ENCODE assay signal across 1 cellular context in the genomic region with DNA sequence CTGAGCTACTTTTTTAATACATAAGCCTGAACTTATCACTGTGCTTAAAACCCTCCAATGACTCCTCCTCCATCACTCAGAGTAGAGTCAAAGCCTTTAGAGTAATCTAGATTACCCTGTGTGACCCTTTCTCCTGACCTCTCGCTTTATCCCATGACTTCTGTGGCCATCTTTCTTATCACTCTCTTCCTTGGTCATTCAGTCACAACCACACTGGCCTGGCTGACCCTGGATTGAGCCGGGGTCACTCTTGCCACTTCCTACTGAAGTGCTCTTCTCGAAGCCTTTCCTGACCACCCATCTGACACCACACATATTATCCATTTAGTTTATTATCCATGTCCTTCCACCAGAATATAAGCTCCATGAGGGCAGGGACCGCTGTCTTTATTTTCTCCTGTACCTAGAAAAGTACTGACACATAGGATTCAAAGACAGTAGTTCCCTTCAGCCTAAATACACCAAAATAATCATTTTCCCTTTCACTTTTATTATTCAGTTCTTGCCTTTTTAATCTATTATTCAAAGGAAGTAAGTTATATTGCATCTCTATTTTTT.
TF ChIP-seq lines count a peak whose summit lies in the region.

No MANE protein-coding gene starts in this region.

TF ChIP-seq in K562, 482 proteins besides CTCF, POLR2A, EP300 and RAD21 (continued from another document and continues in another):
- TF ChIP-seq DIDO1 (tag; IDR thresholded peaks at IDR 0.05; ENCODE audit: low read depth), result no peak
- TF ChIP-seq NCOA6 (IDR thresholded peaks at IDR 0.05), result no peak
- TF ChIP-seq BDP1 (IDR thresholded peaks at IDR 0.05; ENCODE audit: insufficient read depth, insufficient read length), result no peak
- peak; percentile 89 for TF ChIP-seq CBFA2T3 (IDR thresholded peaks at IDR 0.05)
- TF ChIP-seq, protein P1, sequence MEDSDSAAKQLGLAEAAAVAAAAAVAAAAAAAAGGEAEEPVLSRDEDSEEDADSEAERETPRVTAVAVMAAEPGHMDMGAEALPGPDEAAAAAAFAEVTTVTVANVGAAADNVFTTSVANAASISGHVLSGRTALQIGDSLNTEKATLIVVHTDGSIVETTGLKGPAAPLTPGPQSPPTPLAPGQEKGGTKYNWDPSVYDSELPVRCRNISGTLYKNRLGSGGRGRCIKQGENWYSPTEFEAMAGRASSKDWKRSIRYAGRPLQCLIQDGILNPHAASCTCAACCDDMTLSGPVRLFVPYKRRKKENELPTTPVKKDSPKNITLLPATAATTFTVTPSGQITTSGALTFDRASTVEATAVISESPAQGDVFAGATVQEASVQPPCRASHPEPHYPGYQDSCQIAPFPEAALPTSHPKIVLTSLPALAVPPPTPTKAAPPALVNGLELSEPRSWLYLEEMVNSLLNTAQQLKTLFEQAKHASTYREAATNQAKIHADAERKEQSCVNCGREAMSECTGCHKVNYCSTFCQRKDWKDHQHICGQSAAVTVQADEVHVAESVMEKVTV (CRISPR knock-in tag; IDR thresholded peaks at IDR 0.05), result no peak
- no peak for TF ChIP-seq PURB (CRISPR knock-in tag; IDR thresholded peaks at IDR 0.05; ENCODE audit: low read depth)
- TF ChIP-seq PYGO2 (tag; IDR thresholded peaks at IDR 0.05), result no peak
- no peak for TF ChIP-seq KLF16 (IDR thresholded peaks at IDR 0.05)
- TF ChIP-seq ZNF121 (CRISPR knock-in tag; conservative IDR thresholded peaks at IDR 0.05), result no peak
- no peak for TF ChIP-seq ETS2 (tag; IDR thresholded peaks at IDR 0.05; ENCODE audit: borderline replicate concordance, poor library complexity, severe bottlenecking)
- TF ChIP-seq, protein P2, sequence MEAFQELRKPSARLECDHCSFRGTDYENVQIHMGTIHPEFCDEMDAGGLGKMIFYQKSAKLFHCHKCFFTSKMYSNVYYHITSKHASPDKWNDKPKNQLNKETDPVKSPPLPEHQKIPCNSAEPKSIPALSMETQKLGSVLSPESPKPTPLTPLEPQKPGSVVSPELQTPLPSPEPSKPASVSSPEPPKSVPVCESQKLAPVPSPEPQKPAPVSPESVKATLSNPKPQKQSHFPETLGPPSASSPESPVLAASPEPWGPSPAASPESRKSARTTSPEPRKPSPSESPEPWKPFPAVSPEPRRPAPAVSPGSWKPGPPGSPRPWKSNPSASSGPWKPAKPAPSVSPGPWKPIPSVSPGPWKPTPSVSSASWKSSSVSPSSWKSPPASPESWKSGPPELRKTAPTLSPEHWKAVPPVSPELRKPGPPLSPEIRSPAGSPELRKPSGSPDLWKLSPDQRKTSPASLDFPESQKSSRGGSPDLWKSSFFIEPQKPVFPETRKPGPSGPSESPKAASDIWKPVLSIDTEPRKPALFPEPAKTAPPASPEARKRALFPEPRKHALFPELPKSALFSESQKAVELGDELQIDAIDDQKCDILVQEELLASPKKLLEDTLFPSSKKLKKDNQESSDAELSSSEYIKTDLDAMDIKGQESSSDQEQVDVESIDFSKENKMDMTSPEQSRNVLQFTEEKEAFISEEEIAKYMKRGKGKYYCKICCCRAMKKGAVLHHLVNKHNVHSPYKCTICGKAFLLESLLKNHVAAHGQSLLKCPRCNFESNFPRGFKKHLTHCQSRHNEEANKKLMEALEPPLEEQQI (IDR thresholded peaks at IDR 0.05), result peak; percentile 68; the same call in 1 of the 2 replicates
- TF ChIP-seq, protein P3, sequence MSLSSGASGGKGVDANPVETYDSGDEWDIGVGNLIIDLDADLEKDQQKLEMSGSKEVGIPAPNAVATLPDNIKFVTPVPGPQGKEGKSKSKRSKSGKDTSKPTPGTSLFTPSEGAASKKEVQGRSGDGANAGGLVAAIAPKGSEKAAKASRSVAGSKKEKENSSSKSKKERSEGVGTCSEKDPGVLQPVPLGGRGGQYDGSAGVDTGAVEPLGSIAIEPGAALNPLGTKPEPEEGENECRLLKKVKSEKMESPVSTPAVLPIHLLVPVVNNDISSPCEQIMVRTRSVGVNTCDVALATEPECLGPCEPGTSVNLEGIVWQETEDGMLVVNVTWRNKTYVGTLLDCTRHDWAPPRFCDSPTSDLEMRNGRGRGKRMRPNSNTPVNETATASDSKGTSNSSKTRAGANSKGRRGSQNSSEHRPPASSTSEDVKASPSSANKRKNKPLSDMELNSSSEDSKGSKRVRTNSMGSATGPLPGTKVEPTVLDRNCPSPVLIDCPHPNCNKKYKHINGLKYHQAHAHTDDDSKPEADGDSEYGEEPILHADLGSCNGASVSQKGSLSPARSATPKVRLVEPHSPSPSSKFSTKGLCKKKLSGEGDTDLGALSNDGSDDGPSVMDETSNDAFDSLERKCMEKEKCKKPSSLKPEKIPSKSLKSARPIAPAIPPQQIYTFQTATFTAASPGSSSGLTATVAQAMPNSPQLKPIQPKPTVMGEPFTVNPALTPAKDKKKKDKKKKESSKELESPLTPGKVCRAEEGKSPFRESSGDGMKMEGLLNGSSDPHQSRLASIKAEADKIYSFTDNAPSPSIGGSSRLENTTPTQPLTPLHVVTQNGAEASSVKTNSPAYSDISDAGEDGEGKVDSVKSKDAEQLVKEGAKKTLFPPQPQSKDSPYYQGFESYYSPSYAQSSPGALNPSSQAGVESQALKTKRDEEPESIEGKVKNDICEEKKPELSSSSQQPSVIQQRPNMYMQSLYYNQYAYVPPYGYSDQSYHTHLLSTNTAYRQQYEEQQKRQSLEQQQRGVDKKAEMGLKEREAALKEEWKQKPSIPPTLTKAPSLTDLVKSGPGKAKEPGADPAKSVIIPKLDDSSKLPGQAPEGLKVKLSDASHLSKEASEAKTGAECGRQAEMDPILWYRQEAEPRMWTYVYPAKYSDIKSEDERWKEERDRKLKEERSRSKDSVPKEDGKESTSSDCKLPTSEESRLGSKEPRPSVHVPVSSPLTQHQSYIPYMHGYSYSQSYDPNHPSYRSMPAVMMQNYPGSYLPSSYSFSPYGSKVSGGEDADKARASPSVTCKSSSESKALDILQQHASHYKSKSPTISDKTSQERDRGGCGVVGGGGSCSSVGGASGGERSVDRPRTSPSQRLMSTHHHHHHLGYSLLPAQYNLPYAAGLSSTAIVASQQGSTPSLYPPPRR (CRISPR knock-in tag; IDR thresholded peaks at IDR 0.05; ENCODE audit: borderline replicate concordance), result no peak
- no peak for TF ChIP-seq FOXP1 (CRISPR knock-in tag; IDR thresholded peaks at IDR 0.05)
- no peak for TF ChIP-seq CREBBP (IDR thresholded peaks at IDR 0.05; ENCODE audit: low read depth, low read length)
- no peak for TF ChIP-seq ZNF197 (CRISPR knock-in tag; IDR thresholded peaks at IDR 0.05; ENCODE audit: low read depth)
- no peak for TF ChIP-seq FOXK2 (conservative IDR thresholded peaks at IDR 0.05 in 1 of 2, IDR thresholded peaks at IDR 0.05 in 1 of 2; ENCODE audit: low read depth in 2 of 2)
- TF ChIP-seq ZNF175 (CRISPR knock-in tag; IDR thresholded peaks at IDR 0.05; ENCODE audit: low read depth), result no peak
- no peak for TF ChIP-seq NCOA1 (IDR thresholded peaks at IDR 0.05; ENCODE audit: low read depth)
- no peak for TF ChIP-seq ZNF146 (CRISPR knock-in tag; IDR thresholded peaks at IDR 0.05; ENCODE audit: unreplicated experiment)
- TF ChIP-seq RB1 (IDR thresholded peaks at IDR 0.05; ENCODE audit: low read depth), result no peak
- no peak for TF ChIP-seq ZNF830 (CRISPR knock-in tag; IDR thresholded peaks at IDR 0.05)
- no peak for TF ChIP-seq TBL1XR1 (IDR thresholded peaks at IDR 0.05; ENCODE audit: low read length in 2 of 2)
- TF ChIP-seq ATF7 (IDR thresholded peaks at IDR 0.05), result no peak
- TF ChIP-seq E4F1 (CRISPR knock-in tag; IDR thresholded peaks at IDR 0.05; ENCODE audit: borderline replicate concordance), result no peak
- no peak for TF ChIP-seq TOE1 (IDR thresholded peaks at IDR 0.05; ENCODE audit: borderline replicate concordance)
- TF ChIP-seq TOE1 (CRISPR knock-in tag; IDR thresholded peaks at IDR 0.05; ENCODE audit: borderline replicate concordance, low read depth), result no peak
- no peak for TF ChIP-seq ATF1 (CRISPR knock-in tag; IDR thresholded peaks at IDR 0.05)
- TF ChIP-seq ATF1 (tag; IDR thresholded peaks at IDR 0.05), result no peak
- no peak for TF ChIP-seq MYNN (IDR thresholded peaks at IDR 0.05)
- no peak for TF ChIP-seq MYNN (CRISPR knock-in tag; IDR thresholded peaks at IDR 0.05)
- no peak for TF ChIP-seq CCNT2 (IDR thresholded peaks at IDR 0.05; ENCODE audit: borderline replicate concordance, extremely low read depth, insufficient read length, low read depth, low read length)
- TF ChIP-seq, protein P4, sequence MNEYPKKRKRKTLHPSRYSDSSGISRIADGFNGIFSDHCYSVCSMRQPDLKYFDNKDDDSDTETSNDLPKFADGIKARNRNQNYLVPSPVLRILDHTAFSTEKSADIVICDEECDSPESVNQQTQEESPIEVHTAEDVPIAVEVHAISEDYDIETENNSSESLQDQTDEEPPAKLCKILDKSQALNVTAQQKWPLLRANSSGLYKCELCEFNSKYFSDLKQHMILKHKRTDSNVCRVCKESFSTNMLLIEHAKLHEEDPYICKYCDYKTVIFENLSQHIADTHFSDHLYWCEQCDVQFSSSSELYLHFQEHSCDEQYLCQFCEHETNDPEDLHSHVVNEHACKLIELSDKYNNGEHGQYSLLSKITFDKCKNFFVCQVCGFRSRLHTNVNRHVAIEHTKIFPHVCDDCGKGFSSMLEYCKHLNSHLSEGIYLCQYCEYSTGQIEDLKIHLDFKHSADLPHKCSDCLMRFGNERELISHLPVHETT (CRISPR knock-in tag; conservative IDR thresholded peaks at IDR 0.05 in 1 of 2, IDR thresholded peaks at IDR 0.05 in 1 of 2), result no peak
- TF ChIP-seq NR2C1 (IDR thresholded peaks at IDR 0.05), result no peak
- TF ChIP-seq NR2C1 (tag; IDR thresholded peaks at IDR 0.05), result peak; percentile 68
- no peak for TF ChIP-seq TRIM25 (IDR thresholded peaks at IDR 0.05; ENCODE audit: borderline replicate concordance)
- no peak for TF ChIP-seq ZNF184 (CRISPR knock-in tag; IDR thresholded peaks at IDR 0.05)
- TF ChIP-seq DDX20 (tag; IDR thresholded peaks at IDR 0.05; ENCODE audit: low read depth), result no peak
- no peak for TF ChIP-seq SLC30A9 (CRISPR knock-in tag; IDR thresholded peaks at IDR 0.05)
- TF ChIP-seq POLR2G (IDR thresholded peaks at IDR 0.05; ENCODE audit: low read depth, low read length), result no peak
- TF ChIP-seq ETV6 (IDR thresholded peaks at IDR 0.05; ENCODE audit: borderline replicate concordance in 1 of 2, low read depth in 2 of 2, low read length in 1 of 2), result no peak
- TF ChIP-seq ETV6 (CRISPR knock-in tag; IDR thresholded peaks at IDR 0.05; ENCODE audit: borderline replicate concordance), result no peak
- TF ChIP-seq MAFF (IDR thresholded peaks at IDR 0.05; ENCODE audit: low read length), result no peak
- no peak for TF ChIP-seq ZNF583 (CRISPR knock-in tag; IDR thresholded peaks at IDR 0.05)
- TF ChIP-seq MTA2 (IDR thresholded peaks at IDR 0.05; ENCODE audit: low read depth), result 0 out of 2 replicates have a peak, but pooled peaks have one; percentile 12
- no peak for TF ChIP-seq MLX (CRISPR knock-in tag; conservative IDR thresholded peaks at IDR 0.05)
- no peak for TF ChIP-seq HMG20B (CRISPR knock-in tag; IDR thresholded peaks at IDR 0.05)
- TF ChIP-seq SNIP1 (IDR thresholded peaks at IDR 0.05; ENCODE audit: low read depth), result no peak
- TF ChIP-seq ZNF140 (CRISPR knock-in tag; IDR thresholded peaks at IDR 0.05), result no peak
- TF ChIP-seq JUN (IDR thresholded peaks at IDR 0.05; ENCODE audit: borderline replicate concordance, low read depth, low read length), result no peak
- no peak for TF ChIP-seq JUN (CRISPR knock-in tag; IDR thresholded peaks at IDR 0.05; ENCODE audit: borderline replicate concordance)
- TF ChIP-seq MEF2A (IDR thresholded peaks at IDR 0.05; ENCODE audit: control insufficient read depth, low read depth, low read length), result no peak
- peak in 1 of 2 experiments; percentile 78; a peak in 1 of 4 replicates for TF ChIP-seq RCOR1 (IDR thresholded peaks at IDR 0.05; ENCODE audit: borderline replicate concordance in 1 of 2, low read depth in 2 of 2, low read length in 2 of 2)
- no peak for TF ChIP-seq CAMTA2 (CRISPR knock-in tag; conservative IDR thresholded peaks at IDR 0.05)
- TF ChIP-seq THRAP3 (IDR thresholded peaks at IDR 0.05; ENCODE audit: borderline replicate concordance), result no peak
- no peak for TF ChIP-seq NR2C2 (CRISPR knock-in tag; IDR thresholded peaks at IDR 0.05)
- TF ChIP-seq NR2C2 (tag; IDR thresholded peaks at IDR 0.05), result no peak
